1 cellular context compared by ENCODE assay signal in genomic region chr9:36166150-36166927, GRCh38.
TF ChIP-seq lines count a peak whose summit lies in the region.

No MANE protein-coding gene starts in this region.

TF ChIP-seq in HepG2, 621 proteins besides CTCF, POLR2A, EP300 and RAD21 (continues in another document):
- TF ChIP-seq REPIN1 (CRISPR knock-in tag; IDR thresholded peaks at IDR 0.05; ENCODE audit: borderline replicate concordance, low read depth) (0 out of 2 replicates have a peak, but pooled peaks have one; percentile 33), ZNF784 (CRISPR knock-in tag; IDR thresholded peaks at IDR 0.05; ENCODE audit: borderline replicate concordance) (peak; percentile 57; the same call in 1 of the 2 replicates), ZMYM4 (CRISPR knock-in tag; IDR thresholded peaks at IDR 0.05) (peak; percentile 21; the same call in 1 of the 2 replicates), ZNF629 (CRISPR knock-in tag; conservative IDR thresholded peaks at IDR 0.05) (peak; percentile 96), ZNF354B (CRISPR knock-in tag; IDR thresholded peaks at IDR 0.05) (0 out of 2 replicates have a peak, but pooled peaks have one; percentile 22), ZNF547 (CRISPR knock-in tag; IDR thresholded peaks at IDR 0.05) (peak; percentile 68; the same call in 1 of the 2 replicates), ZNF816 (CRISPR knock-in tag; IDR thresholded peaks at IDR 0.05; ENCODE audit: borderline replicate concordance) (no peak), GMEB1 (CRISPR knock-in tag; IDR thresholded peaks at IDR 0.05; ENCODE audit: borderline replicate concordance) (peak; percentile 25; the same call in 1 of the 2 replicates), ZNF687 (CRISPR knock-in tag; IDR thresholded peaks at IDR 0.05) (peak; percentile 60), ZNF230 (CRISPR knock-in tag; IDR thresholded peaks at IDR 0.05) (peak; percentile 45; the same call in 1 of the 2 replicates), ZFP37 (CRISPR knock-in tag; IDR thresholded peaks at IDR 0.05; ENCODE audit: borderline replicate concordance) (peak; percentile 21; the same call in 1 of the 2 replicates), ZNF747 (CRISPR knock-in tag; IDR thresholded peaks at IDR 0.05; ENCODE audit: borderline replicate concordance) (peak; percentile 37; the same call in 1 of the 2 replicates), ZNF614 (CRISPR knock-in tag; IDR thresholded peaks at IDR 0.05; ENCODE audit: borderline replicate concordance) (peak; percentile 30; the same call in 1 of the 2 replicates), ERF (CRISPR knock-in tag; IDR thresholded peaks at IDR 0.05) (0 out of 2 replicates have a peak, but pooled peaks have one; percentile 44), HIVEP1 (CRISPR knock-in tag; IDR thresholded peaks at IDR 0.05) (0 out of 2 replicates have a peak, but pooled peaks have one; percentile 31), PCBP2 (optimal IDR thresholded peaks at IDR 0.05; ENCODE audit: low read depth, low read length, poor library complexity, severe bottlenecking) (no peak), ZNF550 (CRISPR knock-in tag; IDR thresholded peaks at IDR 0.05; ENCODE audit: borderline replicate concordance) (0 out of 2 replicates have a peak, but pooled peaks have one; percentile 67), POLR2G (IDR thresholded peaks at IDR 0.05; ENCODE audit: low read depth, low read length) (no peak), TSC22D2 (CRISPR knock-in tag; IDR thresholded peaks at IDR 0.05; ENCODE audit: borderline replicate concordance) (0 out of 2 replicates have a peak, but pooled peaks have one; percentile 34), SAP130 (CRISPR knock-in tag; IDR thresholded peaks at IDR 0.05; ENCODE audit: low read depth) (0 out of 2 replicates have a peak, but pooled peaks have one; percentile 12), KDM3A (CRISPR knock-in tag; IDR thresholded peaks at IDR 0.05; ENCODE audit: low read depth) (peak; percentile 56; the same call in 1 of the 2 replicates), MED1 (CRISPR knock-in tag; IDR thresholded peaks at IDR 0.05) (no peak), KLF16 (CRISPR knock-in tag; IDR thresholded peaks at IDR 0.05) (0 out of 4 replicates have a peak, but pooled peaks of 1 of the 2 experiments have one; percentile 52), KDM2A (CRISPR knock-in tag; IDR thresholded peaks at IDR 0.05; ENCODE audit: borderline replicate concordance, low read depth) (peak; percentile 67; the same call in 1 of the 2 replicates), PITX1 (CRISPR knock-in tag; IDR thresholded peaks at IDR 0.05) (0 out of 2 replicates have a peak, but pooled peaks have one; percentile 35), NR1H2 (CRISPR knock-in tag; IDR thresholded peaks at IDR 0.05; ENCODE audit: borderline replicate concordance, low read depth) (no peak), XRCC5 (optimal IDR thresholded peaks at IDR 0.05; ENCODE audit: low read length) (peak; percentile 69), ZNF557 (CRISPR knock-in tag; IDR thresholded peaks at IDR 0.05) (0 out of 2 replicates have a peak, but pooled peaks have one; percentile 25), SP5 (CRISPR knock-in tag; IDR thresholded peaks at IDR 0.05; ENCODE audit: borderline replicate concordance, low read depth) (0 out of 2 replicates have a peak, but pooled peaks have one; percentile 35), SMC3 (IDR thresholded peaks at IDR 0.05; ENCODE audit: low read length) (peak; percentile 26; the same call in 1 of the 2 replicates), SALL1 (CRISPR knock-in tag; IDR thresholded peaks at IDR 0.05) (0 out of 2 replicates have a peak, but pooled peaks have one; percentile 26), CEBPG (CRISPR knock-in tag; IDR thresholded peaks at IDR 0.05) (0 out of 2 replicates have a peak, but pooled peaks have one; percentile 9), ZFP82 (CRISPR knock-in tag; IDR thresholded peaks at IDR 0.05; ENCODE audit: borderline replicate concordance) (no peak), BCLAF1 (IDR thresholded peaks at IDR 0.05) (no peak), IRF2 (CRISPR knock-in tag; IDR thresholded peaks at IDR 0.05) (0 out of 2 replicates have a peak, but pooled peaks have one; percentile 45), HHEX (CRISPR knock-in tag; IDR thresholded peaks at IDR 0.05) (no peak), TEAD3 (CRISPR knock-in tag; optimal IDR thresholded peaks at IDR 0.05; ENCODE audit: borderline replicate concordance) (peak; percentile 20)
- TF ChIP-seq, protein P1, sequence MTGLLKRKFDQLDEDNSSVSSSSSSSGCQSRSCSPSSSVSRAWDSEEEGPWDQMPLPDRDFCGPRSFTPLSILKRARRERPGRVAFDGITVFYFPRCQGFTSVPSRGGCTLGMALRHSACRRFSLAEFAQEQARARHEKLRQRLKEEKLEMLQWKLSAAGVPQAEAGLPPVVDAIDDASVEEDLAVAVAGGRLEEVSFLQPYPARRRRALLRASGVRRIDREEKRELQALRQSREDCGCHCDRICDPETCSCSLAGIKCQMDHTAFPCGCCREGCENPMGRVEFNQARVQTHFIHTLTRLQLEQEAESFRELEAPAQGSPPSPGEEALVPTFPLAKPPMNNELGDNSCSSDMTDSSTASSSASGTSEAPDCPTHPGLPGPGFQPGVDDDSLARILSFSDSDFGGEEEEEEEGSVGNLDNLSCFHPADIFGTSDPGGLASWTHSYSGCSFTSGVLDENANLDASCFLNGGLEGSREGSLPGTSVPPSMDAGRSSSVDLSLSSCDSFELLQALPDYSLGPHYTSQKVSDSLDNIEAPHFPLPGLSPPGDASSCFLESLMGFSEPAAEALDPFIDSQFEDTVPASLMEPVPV (CRISPR knock-in tag; IDR thresholded peaks at IDR 0.05), result peak; percentile 46; the same call in 1 of the 2 replicates
- TF ChIP-seq, protein P2, sequence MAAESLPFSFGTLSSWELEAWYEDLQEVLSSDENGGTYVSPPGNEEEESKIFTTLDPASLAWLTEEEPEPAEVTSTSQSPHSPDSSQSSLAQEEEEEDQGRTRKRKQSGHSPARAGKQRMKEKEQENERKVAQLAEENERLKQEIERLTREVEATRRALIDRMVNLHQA (CRISPR knock-in tag; IDR thresholded peaks at IDR 0.05), result no peak
- TF ChIP-seq, protein P3, sequence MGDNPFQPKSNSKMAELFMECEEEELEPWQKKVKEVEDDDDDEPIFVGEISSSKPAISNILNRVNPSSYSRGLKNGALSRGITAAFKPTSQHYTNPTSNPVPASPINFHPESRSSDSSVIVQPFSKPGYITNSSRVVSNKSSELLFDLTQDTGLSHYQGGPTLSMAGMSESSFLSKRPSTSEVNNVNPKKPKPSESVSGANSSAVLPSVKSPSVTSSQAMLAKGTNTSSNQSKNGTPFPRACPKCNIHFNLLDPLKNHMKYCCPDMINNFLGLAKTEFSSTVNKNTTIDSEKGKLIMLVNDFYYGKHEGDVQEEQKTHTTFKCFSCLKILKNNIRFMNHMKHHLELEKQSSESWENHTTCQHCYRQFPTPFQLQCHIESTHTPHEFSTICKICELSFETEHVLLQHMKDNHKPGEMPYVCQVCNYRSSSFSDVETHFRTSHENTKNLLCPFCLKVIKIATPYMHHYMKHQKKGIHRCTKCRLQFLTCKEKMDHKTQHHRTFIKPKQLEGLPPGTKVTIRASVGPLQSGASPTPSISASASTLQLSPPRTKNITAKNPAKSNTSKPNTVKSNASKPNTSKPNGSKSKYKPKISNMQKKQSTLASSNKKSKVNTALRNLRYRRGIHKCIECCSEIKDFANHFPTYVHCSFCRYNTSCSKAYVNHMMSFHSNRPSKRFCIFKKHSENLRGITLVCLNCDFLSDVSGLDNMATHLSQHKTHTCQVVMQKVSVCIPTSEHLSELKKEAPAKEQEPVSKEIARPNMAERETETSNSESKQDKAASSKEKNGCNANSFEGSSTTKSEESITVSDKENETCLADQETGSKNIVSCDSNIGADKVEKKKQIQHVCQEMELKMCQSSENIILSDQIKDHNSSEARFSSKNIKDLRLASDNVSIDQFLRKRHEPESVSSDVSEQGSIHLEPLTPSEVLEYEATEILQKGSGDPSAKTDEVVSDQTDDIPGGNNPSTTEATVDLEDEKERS (CRISPR knock-in tag; IDR thresholded peaks at IDR 0.05), result peak; percentile 16; the same call in 1 of the 2 replicates
- TF ChIP-seq, protein P4, sequence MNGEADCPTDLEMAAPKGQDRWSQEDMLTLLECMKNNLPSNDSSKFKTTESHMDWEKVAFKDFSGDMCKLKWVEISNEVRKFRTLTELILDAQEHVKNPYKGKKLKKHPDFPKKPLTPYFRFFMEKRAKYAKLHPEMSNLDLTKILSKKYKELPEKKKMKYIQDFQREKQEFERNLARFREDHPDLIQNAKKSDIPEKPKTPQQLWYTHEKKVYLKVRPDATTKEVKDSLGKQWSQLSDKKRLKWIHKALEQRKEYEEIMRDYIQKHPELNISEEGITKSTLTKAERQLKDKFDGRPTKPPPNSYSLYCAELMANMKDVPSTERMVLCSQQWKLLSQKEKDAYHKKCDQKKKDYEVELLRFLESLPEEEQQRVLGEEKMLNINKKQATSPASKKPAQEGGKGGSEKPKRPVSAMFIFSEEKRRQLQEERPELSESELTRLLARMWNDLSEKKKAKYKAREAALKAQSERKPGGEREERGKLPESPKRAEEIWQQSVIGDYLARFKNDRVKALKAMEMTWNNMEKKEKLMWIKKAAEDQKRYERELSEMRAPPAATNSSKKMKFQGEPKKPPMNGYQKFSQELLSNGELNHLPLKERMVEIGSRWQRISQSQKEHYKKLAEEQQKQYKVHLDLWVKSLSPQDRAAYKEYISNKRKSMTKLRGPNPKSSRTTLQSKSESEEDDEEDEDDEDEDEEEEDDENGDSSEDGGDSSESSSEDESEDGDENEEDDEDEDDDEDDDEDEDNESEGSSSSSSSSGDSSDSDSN (CRISPR knock-in tag; IDR thresholded peaks at IDR 0.05), result 0 out of 2 replicates have a peak, but pooled peaks have one; percentile 28
